In genomic region chr20:1330075-1330830, GRCh38 we compare ENCODE assay signal across 8 cellular contexts. TPM values are rescaled to one million over a fixed set of nuclear protein-coding genes. Genes with fewer than 3 reads are reported as not detected.
A peak's percentile ranks its signal among the peaks of the same experiment; 100 is the strongest.
DNase-seq lines count a peak whose midpoint lies in the region; ATAC-seq and TF ChIP-seq lines count a peak whose summit lies in the region.

No MANE protein-coding gene starts in this region.

- no peaks in the 10 kb centered on the region for H3K9me3 ChIP-seq in CD4-positive, alpha-beta memory T cell (ENCODE audit: control insufficient read depth in 1 of 2, low read length in 2 of 2)
- H3K9me3 ChIP-seq in muscle layer of duodenum (ENCODE audit: control insufficient read depth in 1 of 2, low read length in 2 of 2) = no peaks in the 10 kb centered on the region

- no peaks in the 10 kb centered on the region for H3K36me3 ChIP-seq in CD4-positive, alpha-beta memory T cell (ENCODE audit: insufficient read depth, low read length)
- peaks cover 0 to 24% of the 10 kb centered on the region in 2 donors for H3K36me3 ChIP-seq in muscle layer of duodenum (ENCODE audit: control insufficient read depth in 1 of 2, insufficient read depth in 2 of 2, low read length in 2 of 2)

- DNase-seq in CD4-positive, alpha-beta memory T cell = peak; percentile 16 to 77 (median 42)
- DNase-seq in RWPE1 (ENCODE audit: low spot score) = peak; percentile 44
- peak in 3 of 10 donors; percentile 30 to 57 (median 34) for DNase-seq in dorsolateral prefrontal cortex
- no peak for DNase-seq in HCEC 1CT
- DNase-seq in DMS 273 treated with DMSO at 0.1 percent for 48 hours (lab: John Stamatoyannopoulos, UW) = no peak
- no peak for DNase-seq in RPMI8226

- POLR2A ChIA-PET in CD4-positive, alpha-beta memory T cell (lab: Charles Lee; ENCODE audit: partially characterized antibody) = interaction anchor here (0.7 kb wide), 1 partner anchor 15 kb away, joined by 3 read pairs; no protein-coding TSS in a partner anchor
- POLR2A ChIA-PET in RWPE1 (lab: Yijun Ruan, JAX; ENCODE audit: low non-redundant PET) = no interaction called here

- H3K4me1 ChIP-seq in CD4-positive, alpha-beta memory T cell (ENCODE audit: insufficient read depth, low read length) = peaks cover 36% of the 10 kb centered on the region
- peaks cover 19 to 27% of the 10 kb centered on the region in 2 donors for H3K4me1 ChIP-seq in muscle layer of duodenum (ENCODE audit: control insufficient read depth in 1 of 2, insufficient read depth in 2 of 2, low read length in 2 of 2)

- intact Hi-C loops in CD4-positive, alpha-beta memory T cell (cut with micrococcal nuclease) = no loop called here
- intact Hi-C loops in dorsolateral prefrontal cortex (cut with DNase I) = no loop called here

- TF ChIP-seq CTCF in RWPE1 (conservative IDR thresholded peaks at IDR 0.05; ENCODE audit: low read depth) (no peak), dorsolateral prefrontal cortex (IDR thresholded peaks at IDR 0.05 in 54 of 56, conservative IDR thresholded peaks at IDR 0.05 in 2 of 56; ENCODE audit: low read depth in 1 of 56, partially characterized antibody in 56 of 56) (no peak)

- H3K27me3 ChIP-seq in CD4-positive, alpha-beta memory T cell (ENCODE audit: insufficient read depth, low read length) = no peaks in the 10 kb centered on the region
- H3K27me3 ChIP-seq in dorsolateral prefrontal cortex (no peaks in the 10 kb centered on the region), muscle layer of duodenum (ENCODE audit: low read depth, low read length) (no peaks in the 10 kb centered on the region)

- no peaks in the 10 kb centered on the region for H3K9me3 Mint-ChIP-seq in CD4-positive, alpha-beta memory T cell

- no peak for ATAC-seq in HG02759 (IDR thresholded peaks at IDR 0.05; ENCODE audit: unreplicated experiment)

- no peak overlapping the region for H3K27ac ChIP-seq in CD4-positive, alpha-beta memory T cell (ENCODE audit: low read depth, low read length)
- H3K27ac ChIP-seq in RWPE1 (peak overlapping the region; percentile 60), dorsolateral prefrontal cortex (peak overlapping the region in 57 of 59 donors; percentile 8 to 100 (median 95)), muscle layer of duodenum (ENCODE audit: low read length) (peak overlapping the region; percentile 98)

- peak overlapping the region in 3 of 8 donors; percentile 48 to 73 (median 58) for H3K4me3 Mint-ChIP-seq in CD4-positive, alpha-beta memory T cell

- peaks cover 30 to 49% (median 33%) of the 10 kb centered on the region in 4 donors for H3K4me1 Mint-ChIP-seq in CD4-positive, alpha-beta memory T cell

- H3K4me3 ChIP-seq in CD4-positive, alpha-beta memory T cell (ENCODE audit: low read length in 2 of 2) = no peak overlapping the region
- no peak overlapping the region for H3K4me3 ChIP-seq in dorsolateral prefrontal cortex
- H3K4me3 ChIP-seq in muscle layer of duodenum (ENCODE audit: low read depth in 1 of 2, low read length in 2 of 2) = no peak overlapping the region

- H3K27me3 Mint-ChIP-seq in CD4-positive, alpha-beta memory T cell = no peaks in the 10 kb centered on the region

- peaks cover 8 to 30% of the 10 kb centered on the region in 2 donors for H3K36me3 Mint-ChIP-seq in CD4-positive, alpha-beta memory T cell

- peak overlapping the region in 6 of 7 donors; percentile 89 to 97 (median 96) for H3K27ac Mint-ChIP-seq in CD4-positive, alpha-beta memory T cell

- CTCF ChIA-PET in CD4-positive, alpha-beta memory T cell (lab: Charles Lee; ENCODE audit: partially characterized antibody) = interaction anchor here (1.2 to 1.3 kb wide), 2 partner anchors 108 to 174 kb away, joined by 3 to 4 read pairs; no protein-coding TSS in a partner anchor
- CTCF ChIA-PET in RWPE1 (lab: Yijun Ruan, JAX) = interaction anchor here (0.6 to 0.7 kb wide), 2 partner anchors 16 to 176 kb away, joined by 4 read pairs; no protein-coding TSS in a partner anchor

RNA-seq across cellular contexts. Expression of gene SDCBP2, which starts 1.3 kb away (rescaled TPM):
- total RNA-seq in CD4-positive, alpha-beta memory T cell = under 1 TPM; 0.61 to 0.94 TPM
- 1 to 10 TPM; 1.5 to 2.2 TPM for polyA plus RNA-seq in CD4-positive, alpha-beta memory T cell
- total RNA-seq in dorsolateral prefrontal cortex = 10 to 100 TPM in 118 of 120 experiments, 1 to 10 TPM in 2; 6.5 to 34.6 (median 21.2) TPM

Comparison
In these comparisons a context has a peak if more than half of its experiments do, and no peak if none do; other contexts are left out.
1. DNase-seq: peak in CD4-positive, alpha-beta memory T cell (5 of 5) and RWPE1 (single experiment); none in HCEC 1CT (single experiment), DMS 273 treated with DMSO at 0.1 percent for 48 hours (single experiment) and RPMI8226 (single experiment).